In the genomic region with DNA sequence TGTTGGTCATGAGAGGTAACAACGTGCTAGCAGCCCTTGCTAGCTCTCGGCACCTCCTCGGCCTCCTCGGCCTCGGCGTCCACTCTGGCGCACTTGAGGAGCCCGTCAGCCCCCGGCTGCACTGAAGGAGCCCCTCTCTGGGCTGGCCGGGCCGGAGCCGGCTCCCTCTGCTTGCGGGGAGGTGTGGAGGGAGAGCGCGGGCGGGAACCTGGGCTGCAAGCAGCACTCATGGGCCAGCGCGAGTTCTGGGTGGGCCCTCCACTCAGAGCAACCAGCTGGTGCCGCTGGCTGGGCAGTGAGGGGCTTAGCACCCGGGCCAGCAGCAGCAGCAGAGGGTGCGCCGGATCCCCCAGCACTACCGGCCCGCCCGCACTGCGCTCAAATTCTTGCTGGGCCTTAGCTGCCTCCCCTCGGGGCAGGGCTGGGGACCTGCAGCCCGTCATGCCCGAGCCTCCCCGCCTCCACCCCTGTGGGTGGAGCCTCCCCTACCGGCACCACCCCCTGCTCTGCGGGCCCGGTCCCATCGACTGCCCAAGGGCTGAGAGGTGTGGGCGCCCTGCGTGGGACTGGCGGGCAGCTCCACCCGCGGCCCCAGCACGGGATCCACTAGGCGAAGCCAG, we compare ENCODE assay signal across 21 cellular contexts.
"Had no signal": no experiment of that assay in that cellular context is flagged by ENCODE, and none has a peak within 500 bp of the region (broad histone marks: within the 10 kb centered on the region; RNA-seq: fewer than 3 reads in every experiment).

No MANE protein-coding gene starts in this region.

- H3K27me3 ChIP-seq: neural progenitor cell, transverse colon, vagina had no signal

- H3K27ac ChIP-seq: esophagus squamous epithelium, neural progenitor cell, psoas muscle, transverse colon, vagina had no signal

- H3K4me1 ChIP-seq: esophagus squamous epithelium, psoas muscle, transverse colon, vagina had no signal

- DNase-seq: cortex of kidney; effector memory CD8-positive, alpha-beta T cell; erythroblast; esophagus squamous epithelium; foreskin melanocyte; mesenchymal stem cell; midbrain; naive thymus-derived CD4-positive, alpha-beta T cell; psoas muscle; small intestine; stimulated activated CD4-positive, alpha-beta T cell treated with anti-CD3 and anti-CD28 coated beads, Interleukin-12 subunit alpha, Interleukin-12 subunit beta, amount 100 ng/mL, for 4 hours; stimulated activated CD4-positive, alpha-beta T cell treated with anti-CD3 and anti-CD28 coated beads, Interleukin-1b, Interleukin-23, amount 100 ng/mL, for 48 hours; stimulated activated CD4-positive, alpha-beta T cell treated with anti-CD3 and anti-CD28 coated beads, Interleukin-4, amount 100 ng/mL, for 1 hour; stimulated activated CD8-positive, alpha-beta memory T cell treated with anti-CD3 and anti-CD28 coated beads, Interleukin-4, amount 100 ng/mL, for 48 hours; stimulated activated naive CD4-positive, alpha-beta T cell treated with Interleukin-2 at 50 U/mL for 16 hours; transverse colon had no signal

- H3K36me3 ChIP-seq: esophagus squamous epithelium, neural progenitor cell, transverse colon, vagina had no signal

- H3K9me3 ChIP-seq: psoas muscle, transverse colon, vagina had no signal

- H3K27ac Mint-ChIP-seq: naive thymus-derived CD4-positive, alpha-beta T cell; nephron; neural progenitor cell had no signal

- H3K4me1 Mint-ChIP-seq: nephron had no signal

- H3K4me3 ChIP-seq: esophagus squamous epithelium, neural progenitor cell, psoas muscle, transverse colon, vagina had no signal

- H3K4me3 Mint-ChIP-seq: naive thymus-derived CD4-positive, alpha-beta T cell; nephron; neural progenitor cell had no signal

- ATAC-seq: effector memory CD8-positive, alpha-beta T cell; left lobe of liver; naive thymus-derived CD4-positive, alpha-beta T cell; psoas muscle; right cardiac atrium had no signal
